Comparison of ENCODE assay signal across 8 cellular contexts in the genomic region with DNA sequence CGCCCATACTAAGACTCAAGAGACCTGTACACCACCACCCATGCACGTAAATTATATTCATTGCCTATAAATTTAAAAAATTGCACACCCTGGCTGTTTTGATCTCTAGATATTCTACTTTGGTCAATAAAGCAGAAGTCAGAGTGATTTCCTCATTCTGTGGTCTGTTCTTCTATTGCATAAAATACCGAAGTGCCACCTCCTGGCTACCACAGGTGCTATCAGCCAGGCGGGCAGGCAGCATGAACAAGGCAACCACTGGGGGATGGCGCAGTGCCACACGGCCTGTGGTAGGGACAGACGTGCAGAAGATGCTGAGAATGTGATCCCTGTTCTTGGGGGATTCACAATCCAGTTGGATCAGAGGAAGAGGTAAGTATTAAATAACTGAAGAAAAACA.
A peak's percentile ranks its signal among the peaks of the same experiment; 100 is the strongest.
DNase-seq lines count a peak whose midpoint lies in the region; ATAC-seq and TF ChIP-seq lines count a peak whose summit lies in the region.

No MANE protein-coding gene starts in this region.

- H3K4me3 Mint-ChIP-seq in activated CD4-positive, alpha-beta T cell treated with anti-CD3 and anti-CD28 coated beads for 36 hours, result no peak overlapping the region
- H3K4me3 Mint-ChIP-seq in chondrocyte (ENCODE audit: unreplicated experiment) (no peak overlapping the region), mesothelial cell of epicardium (no peak overlapping the region)

- no peaks in the 10 kb centered on the region for H3K36me3 Mint-ChIP-seq in activated CD4-positive, alpha-beta T cell treated with anti-CD3 and anti-CD28 coated beads for 36 hours (ENCODE audit: low read depth)
- peaks cover 14% of the 10 kb centered on the region for H3K36me3 Mint-ChIP-seq in chondrocyte (ENCODE audit: low read depth)
- H3K36me3 Mint-ChIP-seq in mesothelial cell of epicardium, result peaks cover 26% of the 10 kb centered on the region

- intact Hi-C loops in activated CD4-positive, alpha-beta T cell treated with anti-CD3 and anti-CD28 coated beads for 36 hours (cut with DNase I, micrococcal nuclease), result loop anchor here (1.0 to 2.0 kb wide), 5 partner anchors 122 to 165 kb away; a partner anchor contains a TSS

- H3K4me3 ChIP-seq in NB4 (ENCODE audit: low read depth, low read length), result no peak overlapping the region
- no peak overlapping the region for H3K4me3 ChIP-seq in retinal pigment epithelial cell (ENCODE audit: low read length)

- TF ChIP-seq CTCF in NB4 (IDR thresholded peaks at IDR 0.05; ENCODE audit: low read depth, low read length) (peak; percentile 48), chondrocyte (IDR thresholded peaks at IDR 0.05) (peak; percentile 33), retinal pigment epithelial cell (conservative IDR thresholded peaks at IDR 0.05; ENCODE audit: low read depth, low read length) (peak; percentile 25), mesothelial cell of epicardium (IDR thresholded peaks at IDR 0.05; ENCODE audit: unreplicated experiment) (no peak)

- no peaks in the 10 kb centered on the region for H3K27me3 Mint-ChIP-seq in activated CD4-positive, alpha-beta T cell treated with anti-CD3 and anti-CD28 coated beads for 36 hours
- H3K27me3 Mint-ChIP-seq in chondrocyte (ENCODE audit: low read depth) (no peaks in the 10 kb centered on the region), mesothelial cell of epicardium (ENCODE audit: low read depth) (no peaks in the 10 kb centered on the region)

- POLR2A ChIA-PET in activated CD4-positive, alpha-beta T cell treated with anti-CD3 and anti-CD28 coated beads for 36 hours (lab: Charles Lee), result no interaction called here

- H3K27ac Mint-ChIP-seq in activated CD4-positive, alpha-beta T cell treated with anti-CD3 and anti-CD28 coated beads for 36 hours, result no peak overlapping the region
- H3K27ac Mint-ChIP-seq in chondrocyte (ENCODE audit: unreplicated experiment) (no peak overlapping the region), mesothelial cell of epicardium (no peak overlapping the region)

- DNase-seq in NCI-H82 (lab: John Stamatoyannopoulos, UW), result peak; percentile 44
- DNase-seq in NCI-H82 treated with DMSO at 0.1 percent for 48 hours (lab: John Stamatoyannopoulos, UW; ENCODE audit: unreplicated experiment), result no peak
- DNase-seq in NB4 (ENCODE audit: low read depth), result peak; percentile 82
- peak; percentile 88 for DNase-seq in activated CD4-positive, alpha-beta T cell treated with anti-CD3 and anti-CD28 coated beads for 36 hours
- DNase-seq in chondrocyte (ENCODE audit: low spot score), result no peak
- no peak for DNase-seq in retinal pigment epithelial cell (ENCODE audit: low read depth)
- DNase-seq in mesothelial cell of epicardium (ENCODE audit: low spot score in 2 of 2, unreplicated experiment in 2 of 2), result no peak
- DNase-seq in NCI-H1930 (lab: John Stamatoyannopoulos, UW), result no peak

- CTCF ChIA-PET in activated CD4-positive, alpha-beta T cell treated with anti-CD3 and anti-CD28 coated beads for 36 hours (lab: Charles Lee), result interaction anchor here (1.0 to 2.4 kb wide), 4 partner anchors 19 to 147 kb away, joined by 3 to 22 read pairs (median 5); no protein-coding TSS in a partner anchor

- no peaks in the 10 kb centered on the region for H3K9me3 Mint-ChIP-seq in activated CD4-positive, alpha-beta T cell treated with anti-CD3 and anti-CD28 coated beads for 36 hours (ENCODE audit: low read depth)
- H3K9me3 Mint-ChIP-seq in chondrocyte (ENCODE audit: low read depth), result peaks cover 7% of the 10 kb centered on the region
- H3K9me3 Mint-ChIP-seq in mesothelial cell of epicardium, result peaks cover 13% of the 10 kb centered on the region

- peak; percentile 100 for ATAC-seq in activated CD4-positive, alpha-beta T cell treated with anti-CD3 and anti-CD28 coated beads for 36 hours

- peaks cover 8% of the 10 kb centered on the region for H3K4me1 Mint-ChIP-seq in activated CD4-positive, alpha-beta T cell treated with anti-CD3 and anti-CD28 coated beads for 36 hours
- H3K4me1 Mint-ChIP-seq in chondrocyte (ENCODE audit: low read depth), result no peaks in the 10 kb centered on the region
- no peaks in the 10 kb centered on the region for H3K4me1 Mint-ChIP-seq in mesothelial cell of epicardium

- no peak for TF ChIP-seq POLR2A in NB4 (IDR thresholded peaks at IDR 0.05; ENCODE audit: extremely low read depth, insufficient read length)

Comparison
In these comparisons a context has a peak if more than half of its experiments do, and no peak if none do; other contexts are left out.
1. DNase-seq: peak in NCI-H82 (single experiment), NB4 (single experiment) and activated CD4-positive, alpha-beta T cell treated with anti-CD3 and anti-CD28 coated beads for 36 hours (single experiment); none in NCI-H82 treated with DMSO at 0.1 percent for 48 hours (single experiment), chondrocyte (single experiment), retinal pigment epithelial cell (single experiment), mesothelial cell of epicardium (0 of 2) and NCI-H1930 (0 of 2).